7 cellular contexts compared by ENCODE assay signal in the genomic region with DNA sequence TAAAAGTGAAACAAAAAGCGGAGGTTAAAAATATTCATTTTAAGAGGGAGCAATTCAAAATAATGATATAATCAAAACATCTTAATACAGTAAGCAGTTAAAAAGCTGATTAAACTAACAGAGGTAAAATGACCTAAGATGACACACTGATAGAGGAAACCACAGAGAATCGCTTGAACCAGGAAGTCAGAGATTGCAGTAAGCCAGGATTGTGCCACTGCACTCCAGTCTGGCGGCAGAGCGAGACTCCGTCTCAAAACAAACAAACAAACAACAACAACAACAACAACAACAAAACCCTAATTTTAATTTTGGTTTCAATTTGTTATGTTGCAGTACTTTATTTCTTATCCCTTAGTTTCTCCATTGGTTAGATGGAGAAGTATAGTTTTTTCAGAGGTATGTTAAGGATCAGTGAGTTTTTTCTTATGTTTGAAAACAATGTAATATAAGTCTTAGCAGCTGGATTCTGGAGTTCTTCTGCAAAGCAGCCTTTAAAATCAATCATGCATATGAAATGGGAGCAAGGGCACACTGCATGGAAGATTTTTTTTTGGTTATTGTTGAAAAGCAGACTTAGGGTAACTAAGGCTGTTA. TPM values are rescaled to one million over a fixed set of nuclear protein-coding genes. Genes with fewer than 3 reads are reported as not detected.
A peak's percentile ranks its signal among the peaks of the same experiment; 100 is the strongest.
DNase-seq lines count a peak whose midpoint lies in the region; ATAC-seq and TF ChIP-seq lines count a peak whose summit lies in the region.

No MANE protein-coding gene starts in this region.

- CTCF ChIA-PET in PC-9 (lab: Charles Lee): no interaction called here

- intact Hi-C loops in PC-9 (cut with micrococcal nuclease; ENCODE audit: unreplicated experiment): loop anchor here (5.0 kb wide), 1 partner anchor 107 kb away; no protein-coding TSS in a partner anchor

- H3K9me2 ChIP-seq in PC-9 (ENCODE audit: insufficient read depth): no peaks in the 10 kb centered on the region

- no TSS peak for BruUV-seq in PC-9 (replicated peaks; lab: Mats Ljungman, UMichigan)

- DNase-seq in HFF-Myc (ENCODE audit: extremely low read depth, low read depth): no peak
- DNase-seq in PC-9: peak; percentile 11 to 44
- DNase-seq in epithelial cell of esophagus (ENCODE audit: low read depth): peak; percentile 59
- no peak for DNase-seq in stimulated activated naive B cell treated with anti-CD40 and anti-IgM and Interleukin-4, amounts not matched to agents 10 μg/mL and 1 μg/mL and 100 μg/mL, for 72 hours
- DNase-seq in progenitor cell of endocrine pancreas (ENCODE audit: low spot score, unreplicated experiment): no peak
- no peak for DNase-seq in nucleus accumbens (lab: John Stamatoyannopoulos, UW)

- no peaks in the 10 kb centered on the region for H3K79me2 ChIP-seq in PC-9 (ENCODE audit: low read depth)

- peak overlapping the region; percentile 43 to 48 for H3K4me3 Mint-ChIP-seq in stimulated activated naive B cell treated with anti-CD40 and anti-IgM and Interleukin-4, amounts not matched to agents 10 μg/mL and 1 μg/mL and 100 μg/mL, for 72 hours
- no peak overlapping the region for H3K4me3 Mint-ChIP-seq in progenitor cell of endocrine pancreas (ENCODE audit: low read depth)

- H3K27me3 ChIP-seq in PC-9 (ENCODE audit: insufficient read depth, low read depth): no peaks in the 10 kb centered on the region

- H3F3A ChIP-seq in PC-9 (ENCODE audit: insufficient read depth, low read depth): peaks cover 5% of the 10 kb centered on the region; the same call in 1 of the 2 replicates

- H3K4me1 ChIP-seq in PC-9 (replicated peaks; ENCODE audit: insufficient read depth): peaks cover 24% of the 10 kb centered on the region

- peak overlapping the region; percentile 27; the same call in 1 of the 2 replicates for H3K27ac ChIP-seq in PC-9

- H3K9me3 ChIP-seq in PC-9 (ENCODE audit: insufficient read depth, low read depth): no peaks in the 10 kb centered on the region

- H3K27ac Mint-ChIP-seq in stimulated activated naive B cell treated with anti-CD40 and anti-IgM and Interleukin-4, amounts not matched to agents 10 μg/mL and 1 μg/mL and 100 μg/mL, for 72 hours: no peak overlapping the region
- no peak overlapping the region for H3K27ac Mint-ChIP-seq in progenitor cell of endocrine pancreas

- peak; percentile 82 for ATAC-seq in GM18499 (IDR thresholded peaks at IDR 0.05; ENCODE audit: insufficient read depth, unreplicated experiment)
- peak; percentile 60 to 64 for ATAC-seq in stimulated activated naive B cell treated with anti-CD40 and anti-IgM and Interleukin-4, amounts not matched to agents 10 μg/mL and 1 μg/mL and 100 μg/mL, for 72 hours (replicated peaks)

- no peaks in the 10 kb centered on the region for H3K36me3 Mint-ChIP-seq in stimulated activated naive B cell treated with anti-CD40 and anti-IgM and Interleukin-4, amounts not matched to agents 10 μg/mL and 1 μg/mL and 100 μg/mL, for 72 hours
- H3K36me3 Mint-ChIP-seq in progenitor cell of endocrine pancreas (ENCODE audit: insufficient read depth): no peaks in the 10 kb centered on the region

- no peaks in the 10 kb centered on the region for H3K9me3 Mint-ChIP-seq in stimulated activated naive B cell treated with anti-CD40 and anti-IgM and Interleukin-4, amounts not matched to agents 10 μg/mL and 1 μg/mL and 100 μg/mL, for 72 hours
- no peaks in the 10 kb centered on the region for H3K9me3 Mint-ChIP-seq in progenitor cell of endocrine pancreas (ENCODE audit: low read depth)

- peaks cover 2 to 11% of the 10 kb centered on the region in 2 donors for H3K4me1 Mint-ChIP-seq in stimulated activated naive B cell treated with anti-CD40 and anti-IgM and Interleukin-4, amounts not matched to agents 10 μg/mL and 1 μg/mL and 100 μg/mL, for 72 hours
- peaks cover 22% of the 10 kb centered on the region for H3K4me1 Mint-ChIP-seq in progenitor cell of endocrine pancreas (ENCODE audit: low read depth)

- TF ChIP-seq CTCF in HFF-Myc (IDR thresholded peaks at IDR 0.05; ENCODE audit: low read depth, low read length, missing control alignments) (no peak), PC-9 (conservative IDR thresholded peaks at IDR 0.05) (no peak), epithelial cell of esophagus (IDR thresholded peaks at IDR 0.05; ENCODE audit: insufficient read depth, low read depth, low read length, missing control alignments) (no peak), progenitor cell of endocrine pancreas (IDR thresholded peaks at IDR 0.05; ENCODE audit: unreplicated experiment) (no peak)

- H3K36me3 ChIP-seq in PC-9 (ENCODE audit: low read depth): no peaks in the 10 kb centered on the region

- H3K4me2 ChIP-seq in PC-9: peak overlapping the region; percentile 60

- H3K4me3 ChIP-seq in HFF-Myc (replicated peaks; ENCODE audit: low read depth, low read length) (0 out of 2 replicates have a peak overlapping the region, but pooled peaks have one; percentile 16), PC-9 (peak overlapping the region; percentile 35; the same call in 1 of the 2 replicates), epithelial cell of esophagus (ENCODE audit: low read length) (no peak overlapping the region)

- no peaks in the 10 kb centered on the region for H3K27me3 Mint-ChIP-seq in stimulated activated naive B cell treated with anti-CD40 and anti-IgM and Interleukin-4, amounts not matched to agents 10 μg/mL and 1 μg/mL and 100 μg/mL, for 72 hours
- H3K27me3 Mint-ChIP-seq in progenitor cell of endocrine pancreas: no peaks in the 10 kb centered on the region

- POLR2A ChIA-PET in PC-9 (lab: Charles Lee; ENCODE audit: unreplicated experiment): interaction anchor here (0.6 kb wide), 1 partner anchor 58 kb away, joined by 5 read pairs; no protein-coding TSS in a partner anchor

- no peaks in the 10 kb centered on the region for H4K20me1 ChIP-seq in PC-9 (ENCODE audit: insufficient read depth)

- H2AFZ ChIP-seq in PC-9: no peak overlapping the region

RNA-seq across cellular contexts. Expression of a gene that starts 58.5 kb away (rescaled TPM):
- not detected in 2 replicates for total RNA-seq in PC-9 (2021)
- not detected in 2 replicates for total RNA-seq in progenitor cell of endocrine pancreas

Comparison
In these comparisons a context has a peak if more than half of its experiments do, and no peak if none do; other contexts are left out.
1. DNase-seq: peak in PC-9 (2 of 2) and epithelial cell of esophagus (single experiment); none in HFF-Myc (single experiment), stimulated activated naive B cell treated with anti-CD40 and anti-IgM and Interleukin-4, amounts not matched to agents 10 μg/mL and 1 μg/mL and 100 μg/mL, for 72 hours (single experiment), progenitor cell of endocrine pancreas (single experiment) and nucleus accumbens (0 of 56).